11 cellular contexts compared by ENCODE assay signal in the genomic region with DNA sequence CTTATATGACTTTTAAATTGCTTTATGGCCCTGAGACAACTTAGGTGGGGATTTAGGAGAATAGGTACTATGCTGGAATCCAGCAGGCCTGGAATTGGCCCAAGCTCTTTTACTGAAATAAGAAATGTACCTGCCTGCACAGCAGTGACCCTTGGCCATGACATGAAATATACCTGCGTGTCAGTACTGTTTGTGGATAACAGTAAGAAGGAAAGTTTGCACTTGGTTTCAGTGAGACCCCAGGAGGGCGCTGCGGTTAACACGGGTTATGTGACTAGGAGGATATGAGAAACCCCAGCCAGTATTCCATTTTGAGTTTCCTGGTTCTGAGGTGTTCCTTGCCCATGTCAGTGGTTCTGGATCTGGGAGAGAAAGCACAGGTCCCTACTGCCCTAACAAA. TPM values are rescaled to one million over a fixed set of nuclear protein-coding genes. Genes with fewer than 3 reads are reported as not detected.
DNase-seq lines count a peak whose midpoint lies in the region; ATAC-seq and TF ChIP-seq lines count a peak whose summit lies in the region.
"Had no signal": no experiment of that assay in that cellular context is flagged by ENCODE, and none has a peak within 500 bp of the region (broad histone marks: within the 10 kb centered on the region; RNA-seq: fewer than 3 reads in every experiment).

No MANE protein-coding gene starts in this region.

- no peaks in the 10 kb centered on the region for H3K27me3 ChIP-seq in PC-9 (ENCODE audit: insufficient read depth, low read depth)

- peaks cover 85% of the 10 kb centered on the region for H3K79me2 ChIP-seq in PC-9 (ENCODE audit: low read depth)

- no peaks in the 10 kb centered on the region for H3K27me3 Mint-ChIP-seq in T-helper 17 cell

- TF ChIP-seq CTCF in PC-9 (conservative IDR thresholded peaks at IDR 0.05): no peak
- no peak for TF ChIP-seq CTCF in lower leg skin (IDR thresholded peaks at IDR 0.05)

- 66 to 77% methylated on average over 4 of the region's 4 CpGs for WGBS in lower leg skin, 2 donors

- no peaks in the 10 kb centered on the region for H3K9me2 ChIP-seq in PC-9 (ENCODE audit: insufficient read depth)

- peak; percentile 36 for ATAC-seq in GM18502 (IDR thresholded peaks at IDR 0.05; ENCODE audit: poor library complexity, unreplicated experiment)
- ATAC-seq in GM21723 (IDR thresholded peaks at IDR 0.05; ENCODE audit: unreplicated experiment): peak; percentile 30
- ATAC-seq in T-helper 17 cell: no peak
- peak; percentile 39 for ATAC-seq in left colon

- no peaks in the 10 kb centered on the region for H3K36me3 Mint-ChIP-seq in T-helper 17 cell (ENCODE audit: low read depth)

- H3K4me1 Mint-ChIP-seq in T-helper 17 cell: peaks cover 41% of the 10 kb centered on the region

- no TSS peak for BruUV-seq in PC-9 (replicated peaks; lab: Mats Ljungman, UMichigan)

- POLR2A ChIA-PET in PC-9 (lab: Charles Lee; ENCODE audit: unreplicated experiment): no interaction called here

- peak overlapping the region; percentile 82 for H3K4me3 Mint-ChIP-seq in T-helper 17 cell

- H3K4me3 ChIP-seq in PC-9 (no peak overlapping the region), lower leg skin (ENCODE audit: low read depth, poor library complexity, severe bottlenecking) (no peak overlapping the region)

- no peaks in the 10 kb centered on the region for H3K36me3 ChIP-seq in PC-9 (ENCODE audit: low read depth)

- H3K9me3 ChIP-seq in T-helper 17 cell (ENCODE audit: control insufficient read depth, low read length, poor library complexity, severe bottlenecking): no peaks in the 10 kb centered on the region
- no peaks in the 10 kb centered on the region for H3K9me3 ChIP-seq in PC-9 (ENCODE audit: insufficient read depth, low read depth)

- H3K27ac Mint-ChIP-seq in T-helper 17 cell: peak overlapping the region; percentile 94

- DNase-seq in T-helper 17 cell (no peak), left colon (peak; percentile 44 to 60), NCI-H2227 treated with DMSO at 0.1 percent for 48 hours (lab: John Stamatoyannopoulos, UW) (no peak), RPMI8226 (no peak), PC-9 (no peak), lower leg skin (ENCODE audit: low spot score in 2 of 2) (no peak)
- DNase-seq: IMR-90, NCI-H526 treated with DMSO at 0.1 percent for 48 hours had no signal

- no peak for TF ChIP-seq POLR2A in lower leg skin (IDR thresholded peaks at IDR 0.05)

- peaks cover 25% of the 10 kb centered on the region for H3F3A ChIP-seq in PC-9 (ENCODE audit: insufficient read depth, low read depth)

- no peak overlapping the region for H3K4me2 ChIP-seq in PC-9

- no peaks in the 10 kb centered on the region for H4K20me1 ChIP-seq in PC-9 (ENCODE audit: insufficient read depth)

- H3K4me1 ChIP-seq in PC-9 (replicated peaks; ENCODE audit: insufficient read depth): peaks cover 71% of the 10 kb centered on the region

- CTCF ChIA-PET in PC-9 (lab: Charles Lee): no interaction called here

- intact Hi-C loops in left colon (cut with DNase I, micrococcal nuclease): no loop called here
- intact Hi-C loops in PC-9 (cut with micrococcal nuclease; ENCODE audit: unreplicated experiment): loop anchor here (2.0 kb wide), 1 partner anchor 121 kb away; no protein-coding TSS in a partner anchor
- intact Hi-C loops in lower leg skin (cut with DNase I; ENCODE audit: low total_unique reads): no loop called here

- H2AFZ ChIP-seq in PC-9: no peak overlapping the region

- no peak overlapping the region; the same call in 1 of the 2 replicates for H3K27ac ChIP-seq in PC-9
- H3K27ac ChIP-seq: VCaP had no signal

RNA-seq across cellular contexts. Expression of gene MTM1, which starts 5.3 kb away (rescaled TPM):
- total RNA-seq in T-helper 17 cell (10 to 100 TPM; 25.9 to 30.6 TPM), left colon (10 to 100 TPM; 51.8 to 66.6 TPM), PC-9 (2021) (17.4 and 22.9 TPM in 2 replicates), lower leg skin (10 to 100 TPM; 11.0 to 21.0 (median 14.1) TPM)

Comparison
In these comparisons a context has a peak if more than half of its experiments do, and no peak if none do; other contexts are left out.
1. DNase-seq: peak in left colon (2 of 2); none in T-helper 17 cell (0 of 3), NCI-H2227 treated with DMSO at 0.1 percent for 48 hours (single experiment), RPMI8226 (single experiment), PC-9 (0 of 2) and lower leg skin (0 of 2).